Comparison of ENCODE assay signal across 8 cellular contexts in the genomic region with DNA sequence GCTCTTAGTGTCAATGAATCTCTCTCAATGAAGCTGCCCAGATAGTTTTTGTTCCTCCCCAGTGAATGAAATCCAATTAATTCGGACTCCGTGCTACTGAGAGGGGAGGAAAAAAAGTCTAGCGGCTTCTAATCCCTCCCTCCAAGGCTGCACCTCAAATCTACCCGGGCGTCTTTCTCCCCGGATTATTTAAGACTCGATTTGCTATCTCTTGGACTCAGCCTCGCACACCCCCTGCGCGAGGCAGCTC. TPM values are rescaled to one million over a fixed set of nuclear protein-coding genes. Genes with fewer than 3 reads are reported as not detected.
A peak's percentile ranks its signal among the peaks of the same experiment; 100 is the strongest.
DNase-seq lines count a peak whose midpoint lies in the region; ATAC-seq and TF ChIP-seq lines count a peak whose summit lies in the region.

No MANE protein-coding gene starts in this region.

- H3K4me3 ChIP-seq in heart right ventricle (peak overlapping the region; percentile 66 to 94 (median 82)), astrocyte of the spinal cord (ENCODE audit: low read depth, low read length) (peak overlapping the region; percentile 88), mesendoderm (ENCODE audit: low read length) (peak overlapping the region; percentile 83)

- peak overlapping the region; percentile 95 for H2BK5ac ChIP-seq in mesendoderm (ENCODE audit: low read length)

- H4K5ac ChIP-seq in mesendoderm (ENCODE audit: low read length), result no peak overlapping the region

- H3K36me3 ChIP-seq in heart right ventricle (peaks cover 0 to 38% (median 3%) of the 10 kb centered on the region in 9 donors), mesendoderm (ENCODE audit: control insufficient read depth, insufficient read depth, low read length) (peaks cover 9% of the 10 kb centered on the region)

- WGBS in heart right ventricle, 2 donors, result 0 to 1% methylated on average over 10 of the region's 10 CpGs
- no CpG with 5 or more reads among the region's 10 CpGs for WGBS in mesendoderm (ENCODE audit: extremely low coverage, insufficient coverage, low lambda C conversion rate)

- H3K27me3 ChIP-seq in heart right ventricle (no peaks in the 10 kb centered on the region), mesendoderm (ENCODE audit: insufficient read depth, low read length, poor library complexity) (no peaks in the 10 kb centered on the region)

- H3K18ac ChIP-seq in mesendoderm (ENCODE audit: low read length), result peak overlapping the region; percentile 92

- intact Hi-C loops in heart right ventricle (cut with DNase I) (loop anchor here (2.0 to 10.0 kb wide), 16 partner anchors 35 to 301 kb away; a partner anchor contains a TSS), left ventricle myocardium superior (cut with micrococcal nuclease) (loop anchor here (10.0 kb wide), 2 partner anchors 103 to 297 kb away; no protein-coding TSS in a partner anchor)

- no peak overlapping the region for H2AK5ac ChIP-seq in mesendoderm (ENCODE audit: low read length)

- in situ Hi-C loops in astrocyte of the spinal cord (cut with HindIII; ENCODE audit: low sequenced_read_pairs), result no loop called here

- H3K4ac ChIP-seq in mesendoderm (ENCODE audit: low read depth, low read length), result peak overlapping the region; percentile 89

- no peak for ATAC-seq in heart right ventricle
- ATAC-seq in left ventricle myocardium superior, result no peak
- ATAC-seq in HG03159 (IDR thresholded peaks at IDR 0.05; ENCODE audit: unreplicated experiment), result no peak
- ATAC-seq in GM21737 (IDR thresholded peaks at IDR 0.05; ENCODE audit: unreplicated experiment), result no peak

- H3K23ac ChIP-seq in mesendoderm (ENCODE audit: low read length), result no peak overlapping the region

- no peak overlapping the region for H2BK15ac ChIP-seq in mesendoderm (replicated peaks; ENCODE audit: low read depth)

- H3K4me1 ChIP-seq in heart right ventricle (peaks cover 4 to 58% (median 45%) of the 10 kb centered on the region in 9 donors), mesendoderm (ENCODE audit: control insufficient read depth, low read depth, low read length) (peaks cover 26% of the 10 kb centered on the region)

- DNase-seq in heart right ventricle, result no peak
- DNase-seq in left ventricle myocardium superior, result no peak
- no peak for DNase-seq in astrocyte of the spinal cord (ENCODE audit: low read depth, low spot score)
- DNase-seq in mesendoderm, result no peak
- DNase-seq in DMS53 (lab: John Stamatoyannopoulos, UW), result no peak
- DNase-seq in NAMALWA (ENCODE audit: low spot score), result no peak

- no peaks in the 10 kb centered on the region for H3K9me3 ChIP-seq in heart right ventricle

- H3K79me2 ChIP-seq in mesendoderm (ENCODE audit: control insufficient read depth, insufficient read depth, low read length), result peaks cover 33% of the 10 kb centered on the region

- H3K79me1 ChIP-seq in mesendoderm (ENCODE audit: low read length), result peaks cover 9% of the 10 kb centered on the region

- peak overlapping the region; percentile 90 for H3K9ac ChIP-seq in mesendoderm (ENCODE audit: low read length)

- no peak for TF ChIP-seq CTCF in heart right ventricle (IDR thresholded peaks at IDR 0.05)
- TF ChIP-seq CTCF in astrocyte of the spinal cord (IDR thresholded peaks at IDR 0.05; ENCODE audit: low read depth, low read length), result no peak

- peak overlapping the region; percentile 99 for H3K56ac ChIP-seq in mesendoderm (ENCODE audit: low read length)

- H3K27ac ChIP-seq in heart right ventricle (peak overlapping the region; percentile 92 to 100 (median 99)), mesendoderm (ENCODE audit: low read depth, low read length) (peak overlapping the region; percentile 97)

- no peak overlapping the region for H2BK120ac ChIP-seq in mesendoderm (ENCODE audit: low read depth, low read length)

- peak overlapping the region; percentile 44 for H3K4me2 ChIP-seq in mesendoderm (ENCODE audit: low read length)

- H4K8ac ChIP-seq in mesendoderm (ENCODE audit: low read depth, low read length), result no peak overlapping the region

RNA-seq across cellular contexts. Expression of a gene that starts 0.1 kb away (rescaled TPM):
- 10 to 100 TPM; 19.7 to 43.4 (median 26.0) TPM for total RNA-seq in heart right ventricle
- 10 to 100 TPM in 1 of 2 donors, 1 to 10 TPM in 1; 9.4 to 23.4 TPM for polyA plus RNA-seq in heart right ventricle
- 23.0 TPM for total RNA-seq in left ventricle myocardium superior
- polyA plus RNA-seq in mesendoderm (2013, experiment 1 of 2), result 30.5 TPM
- polyA plus RNA-seq in mesendoderm (2013, experiment 2 of 2), result 30.1 TPM
